In the genomic region with DNA sequence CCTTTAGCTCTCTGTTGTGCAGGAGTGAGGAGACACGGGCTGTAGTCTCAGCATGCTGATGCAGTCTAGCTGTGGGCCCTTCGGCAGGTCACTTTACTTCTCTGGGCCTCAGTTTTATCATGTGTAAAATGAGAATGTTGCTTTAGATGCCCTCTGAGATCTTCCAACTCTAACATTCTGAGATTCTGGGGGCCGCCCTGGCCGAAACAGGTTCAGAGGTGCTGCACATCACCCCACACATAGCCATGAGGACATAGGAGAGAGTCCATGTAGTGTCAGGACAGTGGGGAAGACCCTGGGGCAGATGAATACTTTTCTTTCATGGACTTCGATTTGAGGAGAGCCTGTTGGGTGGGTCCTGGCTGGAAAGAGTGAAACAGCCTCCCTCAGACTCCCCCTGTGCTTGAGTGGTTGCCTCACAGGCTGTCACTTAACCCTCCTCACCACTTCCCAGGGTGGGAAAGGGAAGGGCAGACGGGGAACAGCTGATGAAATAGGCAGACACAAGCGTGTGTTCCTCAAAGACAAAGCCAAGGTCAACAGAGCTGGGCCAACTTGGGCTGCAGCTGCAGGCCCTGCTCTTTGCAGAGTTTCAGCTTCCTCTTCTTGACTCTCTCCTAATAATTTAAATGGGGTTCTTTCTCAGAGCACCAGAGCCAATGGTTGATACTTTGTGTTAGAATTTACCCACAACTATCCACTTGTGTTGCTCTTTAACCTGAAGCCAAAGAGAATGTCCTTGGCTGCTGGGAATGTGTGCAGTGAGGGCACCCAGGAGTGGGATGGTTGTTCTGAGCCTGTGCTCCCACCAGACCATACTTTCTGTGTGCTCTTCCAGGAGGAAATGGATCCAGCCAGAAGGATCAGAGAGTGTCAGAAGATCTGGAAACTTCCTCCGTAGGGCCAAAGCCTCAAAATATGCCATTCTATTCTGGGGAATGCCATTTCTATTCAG, we compare ENCODE assay signal across 1 cellular context.
TF ChIP-seq lines count a peak whose summit lies in the region.

No MANE protein-coding gene starts in this region.

TF ChIP-seq in HepG2, 621 proteins besides CTCF, POLR2A, EP300 and RAD21 (continued from another document and continues in another):
- TF ChIP-seq, protein P1, sequence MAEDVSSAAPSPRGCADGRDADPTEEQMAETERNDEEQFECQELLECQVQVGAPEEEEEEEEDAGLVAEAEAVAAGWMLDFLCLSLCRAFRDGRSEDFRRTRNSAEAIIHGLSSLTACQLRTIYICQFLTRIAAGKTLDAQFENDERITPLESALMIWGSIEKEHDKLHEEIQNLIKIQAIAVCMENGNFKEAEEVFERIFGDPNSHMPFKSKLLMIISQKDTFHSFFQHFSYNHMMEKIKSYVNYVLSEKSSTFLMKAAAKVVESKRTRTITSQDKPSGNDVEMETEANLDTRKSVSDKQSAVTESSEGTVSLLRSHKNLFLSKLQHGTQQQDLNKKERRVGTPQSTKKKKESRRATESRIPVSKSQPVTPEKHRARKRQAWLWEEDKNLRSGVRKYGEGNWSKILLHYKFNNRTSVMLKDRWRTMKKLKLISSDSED (CRISPR knock-in tag; IDR thresholded peaks at IDR 0.05): no peak
- TF ChIP-seq, protein P2, sequence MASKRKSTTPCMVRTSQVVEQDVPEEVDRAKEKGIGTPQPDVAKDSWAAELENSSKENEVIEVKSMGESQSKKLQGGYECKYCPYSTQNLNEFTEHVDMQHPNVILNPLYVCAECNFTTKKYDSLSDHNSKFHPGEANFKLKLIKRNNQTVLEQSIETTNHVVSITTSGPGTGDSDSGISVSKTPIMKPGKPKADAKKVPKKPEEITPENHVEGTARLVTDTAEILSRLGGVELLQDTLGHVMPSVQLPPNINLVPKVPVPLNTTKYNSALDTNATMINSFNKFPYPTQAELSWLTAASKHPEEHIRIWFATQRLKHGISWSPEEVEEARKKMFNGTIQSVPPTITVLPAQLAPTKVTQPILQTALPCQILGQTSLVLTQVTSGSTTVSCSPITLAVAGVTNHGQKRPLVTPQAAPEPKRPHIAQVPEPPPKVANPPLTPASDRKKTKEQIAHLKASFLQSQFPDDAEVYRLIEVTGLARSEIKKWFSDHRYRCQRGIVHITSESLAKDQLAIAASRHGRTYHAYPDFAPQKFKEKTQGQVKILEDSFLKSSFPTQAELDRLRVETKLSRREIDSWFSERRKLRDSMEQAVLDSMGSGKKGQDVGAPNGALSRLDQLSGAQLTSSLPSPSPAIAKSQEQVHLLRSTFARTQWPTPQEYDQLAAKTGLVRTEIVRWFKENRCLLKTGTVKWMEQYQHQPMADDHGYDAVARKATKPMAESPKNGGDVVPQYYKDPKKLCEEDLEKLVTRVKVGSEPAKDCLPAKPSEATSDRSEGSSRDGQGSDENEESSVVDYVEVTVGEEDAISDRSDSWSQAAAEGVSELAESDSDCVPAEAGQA (IDR thresholded peaks at IDR 0.05; ENCODE audit: low read depth): no peak
- TF ChIP-seq, protein P2 (CRISPR knock-in tag; IDR thresholded peaks at IDR 0.05; ENCODE audit: borderline replicate concordance): no peak
- TF ChIP-seq ZNF256 (CRISPR knock-in tag; conservative IDR thresholded peaks at IDR 0.05) (no peak), FOXK1 (CRISPR knock-in tag; IDR thresholded peaks at IDR 0.05; ENCODE audit: borderline replicate concordance, low read depth) (peak; percentile 75; the same call in 1 of the 2 replicates), SALL2 (CRISPR knock-in tag; IDR thresholded peaks at IDR 0.05) (no peak), SRSF4 (IDR thresholded peaks at IDR 0.05; ENCODE audit: low read depth, low read length, poor library complexity, severe bottlenecking) (no peak), ZBTB7B (CRISPR knock-in tag; IDR thresholded peaks at IDR 0.05) (0 out of 2 replicates have a peak, but pooled peaks have one; percentile 17), ZC3H4 (CRISPR knock-in tag; IDR thresholded peaks at IDR 0.05; ENCODE audit: borderline replicate concordance) (no peak), PTBP1 (IDR thresholded peaks at IDR 0.05; ENCODE audit: low read depth, low read length, poor library complexity, severe bottlenecking) (no peak), HNRNPL (IDR thresholded peaks at IDR 0.05; ENCODE audit: low read depth, low read length) (no peak), MYNN (CRISPR knock-in tag; IDR thresholded peaks at IDR 0.05; ENCODE audit: low read depth) (no peak), KDM6A (CRISPR knock-in tag; IDR thresholded peaks at IDR 0.05; ENCODE audit: low read depth) (no peak), ZNF431 (CRISPR knock-in tag; IDR thresholded peaks at IDR 0.05; ENCODE audit: borderline replicate concordance, low read depth) (no peak), ZNF563 (CRISPR knock-in tag; IDR thresholded peaks at IDR 0.05) (no peak), ISL2 (CRISPR knock-in tag; IDR thresholded peaks at IDR 0.05) (no peak), ZNF546 (CRISPR knock-in tag; conservative IDR thresholded peaks at IDR 0.05) (no peak), NR2F2 (IDR thresholded peaks at IDR 0.05; ENCODE audit: borderline replicate concordance, low read depth) (peak; percentile 20; the same call in 1 of the 2 replicates), ZMYM2 (CRISPR knock-in tag; IDR thresholded peaks at IDR 0.05) (no peak), RXRB (CRISPR knock-in tag; IDR thresholded peaks at IDR 0.05; ENCODE audit: borderline replicate concordance) (0 out of 2 replicates have a peak, but pooled peaks have one; percentile 50), ZNF577 (CRISPR knock-in tag; IDR thresholded peaks at IDR 0.05; ENCODE audit: borderline replicate concordance, low read depth) (no peak), ZFP36 (IDR thresholded peaks at IDR 0.05; ENCODE audit: borderline replicate concordance, low read depth, low read length, partially characterized antibody) (no peak), ZNF558 (CRISPR knock-in tag; IDR thresholded peaks at IDR 0.05; ENCODE audit: borderline replicate concordance) (no peak)
- TF ChIP-seq, protein P3, sequence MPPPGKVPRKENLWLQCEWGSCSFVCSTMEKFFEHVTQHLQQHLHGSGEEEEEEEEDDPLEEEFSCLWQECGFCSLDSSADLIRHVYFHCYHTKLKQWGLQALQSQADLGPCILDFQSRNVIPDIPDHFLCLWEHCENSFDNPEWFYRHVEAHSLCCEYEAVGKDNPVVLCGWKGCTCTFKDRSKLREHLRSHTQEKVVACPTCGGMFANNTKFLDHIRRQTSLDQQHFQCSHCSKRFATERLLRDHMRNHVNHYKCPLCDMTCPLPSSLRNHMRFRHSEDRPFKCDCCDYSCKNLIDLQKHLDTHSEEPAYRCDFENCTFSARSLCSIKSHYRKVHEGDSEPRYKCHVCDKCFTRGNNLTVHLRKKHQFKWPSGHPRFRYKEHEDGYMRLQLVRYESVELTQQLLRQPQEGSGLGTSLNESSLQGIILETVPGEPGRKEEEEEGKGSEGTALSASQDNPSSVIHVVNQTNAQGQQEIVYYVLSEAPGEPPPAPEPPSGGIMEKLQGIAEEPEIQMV (CRISPR knock-in tag; IDR thresholded peaks at IDR 0.05; ENCODE audit: low read depth): no peak
- TF ChIP-seq, protein P4, sequence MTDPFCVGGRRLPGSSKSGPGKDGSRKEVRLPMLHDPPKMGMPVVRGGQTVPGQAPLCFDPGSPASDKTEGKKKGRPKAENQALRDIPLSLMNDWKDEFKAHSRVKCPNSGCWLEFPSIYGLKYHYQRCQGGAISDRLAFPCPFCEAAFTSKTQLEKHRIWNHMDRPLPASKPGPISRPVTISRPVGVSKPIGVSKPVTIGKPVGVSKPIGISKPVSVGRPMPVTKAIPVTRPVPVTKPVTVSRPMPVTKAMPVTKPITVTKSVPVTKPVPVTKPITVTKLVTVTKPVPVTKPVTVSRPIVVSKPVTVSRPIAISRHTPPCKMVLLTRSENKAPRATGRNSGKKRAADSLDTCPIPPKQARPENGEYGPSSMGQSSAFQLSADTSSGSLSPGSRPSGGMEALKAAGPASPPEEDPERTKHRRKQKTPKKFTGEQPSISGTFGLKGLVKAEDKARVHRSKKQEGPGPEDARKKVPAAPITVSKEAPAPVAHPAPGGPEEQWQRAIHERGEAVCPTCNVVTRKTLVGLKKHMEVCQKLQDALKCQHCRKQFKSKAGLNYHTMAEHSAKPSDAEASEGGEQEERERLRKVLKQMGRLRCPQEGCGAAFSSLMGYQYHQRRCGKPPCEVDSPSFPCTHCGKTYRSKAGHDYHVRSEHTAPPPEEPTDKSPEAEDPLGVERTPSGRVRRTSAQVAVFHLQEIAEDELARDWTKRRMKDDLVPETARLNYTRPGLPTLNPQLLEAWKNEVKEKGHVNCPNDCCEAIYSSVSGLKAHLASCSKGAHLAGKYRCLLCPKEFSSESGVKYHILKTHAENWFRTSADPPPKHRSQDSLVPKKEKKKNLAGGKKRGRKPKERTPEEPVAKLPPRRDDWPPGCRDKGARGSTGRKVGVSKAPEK (CRISPR knock-in tag; IDR thresholded peaks at IDR 0.05; ENCODE audit: borderline replicate concordance): no peak
- TF ChIP-seq, protein P5, sequence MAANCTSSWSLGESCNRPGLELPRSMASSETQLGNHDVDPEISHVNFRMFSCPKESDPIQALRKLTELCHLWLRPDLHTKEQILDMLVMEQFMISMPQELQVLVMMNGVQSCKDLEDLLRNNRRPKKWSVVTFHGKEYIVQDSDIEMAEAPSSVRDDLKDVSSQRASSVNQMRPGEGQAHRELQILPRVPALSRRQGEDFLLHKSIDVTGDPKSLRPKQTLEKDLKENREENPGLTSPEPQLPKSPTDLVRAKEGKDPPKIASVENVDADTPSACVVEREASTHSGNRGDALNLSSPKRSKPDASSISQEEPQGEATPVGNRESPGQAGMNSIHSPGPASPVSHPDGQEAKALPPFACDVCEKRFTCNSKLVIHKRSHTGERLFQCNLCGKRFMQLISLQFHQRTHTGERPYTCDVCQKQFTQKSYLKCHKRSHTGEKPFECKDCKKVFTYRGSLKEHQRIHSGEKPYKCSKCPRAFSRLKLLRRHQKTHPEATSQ (CRISPR knock-in tag; IDR thresholded peaks at IDR 0.05; ENCODE audit: borderline replicate concordance): no peak
- TF ChIP-seq, protein P6, sequence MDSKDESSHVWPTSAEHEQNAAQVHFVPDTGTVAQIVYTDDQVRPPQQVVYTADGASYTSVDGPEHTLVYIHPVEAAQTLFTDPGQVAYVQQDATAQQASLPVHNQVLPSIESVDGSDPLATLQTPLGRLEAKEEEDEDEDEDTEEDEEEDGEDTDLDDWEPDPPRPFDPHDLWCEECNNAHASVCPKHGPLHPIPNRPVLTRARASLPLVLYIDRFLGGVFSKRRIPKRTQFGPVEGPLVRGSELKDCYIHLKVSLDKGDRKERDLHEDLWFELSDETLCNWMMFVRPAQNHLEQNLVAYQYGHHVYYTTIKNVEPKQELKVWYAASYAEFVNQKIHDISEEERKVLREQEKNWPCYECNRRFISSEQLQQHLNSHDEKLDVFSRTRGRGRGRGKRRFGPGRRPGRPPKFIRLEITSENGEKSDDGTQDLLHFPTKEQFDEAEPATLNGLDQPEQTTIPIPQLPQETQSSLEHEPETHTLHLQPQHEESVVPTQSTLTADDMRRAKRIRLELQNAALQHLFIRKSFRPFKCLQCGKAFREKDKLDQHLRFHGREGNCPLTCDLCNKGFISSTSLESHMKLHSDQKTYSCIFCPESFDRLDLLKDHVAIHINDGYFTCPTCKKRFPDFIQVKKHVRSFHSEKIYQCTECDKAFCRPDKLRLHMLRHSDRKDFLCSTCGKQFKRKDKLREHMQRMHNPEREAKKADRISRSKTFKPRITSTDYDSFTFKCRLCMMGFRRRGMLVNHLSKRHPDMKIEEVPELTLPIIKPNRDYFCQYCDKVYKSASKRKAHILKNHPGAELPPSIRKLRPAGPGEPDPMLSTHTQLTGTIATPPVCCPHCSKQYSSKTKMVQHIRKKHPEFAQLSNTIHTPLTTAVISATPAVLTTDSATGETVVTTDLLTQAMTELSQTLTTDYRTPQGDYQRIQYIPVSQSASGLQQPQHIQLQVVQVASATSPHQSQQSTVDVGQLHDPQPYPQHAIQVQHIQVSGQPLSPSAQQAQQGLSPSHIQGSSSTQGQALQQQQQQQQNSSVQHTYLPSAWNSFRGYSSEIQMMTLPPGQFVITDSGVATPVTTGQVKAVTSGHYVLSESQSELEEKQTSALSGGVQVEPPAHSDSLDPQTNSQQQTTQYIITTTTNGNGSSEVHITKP (CRISPR knock-in tag; IDR thresholded peaks at IDR 0.05; ENCODE audit: low read depth): no peak
- TF ChIP-seq, protein P7, sequence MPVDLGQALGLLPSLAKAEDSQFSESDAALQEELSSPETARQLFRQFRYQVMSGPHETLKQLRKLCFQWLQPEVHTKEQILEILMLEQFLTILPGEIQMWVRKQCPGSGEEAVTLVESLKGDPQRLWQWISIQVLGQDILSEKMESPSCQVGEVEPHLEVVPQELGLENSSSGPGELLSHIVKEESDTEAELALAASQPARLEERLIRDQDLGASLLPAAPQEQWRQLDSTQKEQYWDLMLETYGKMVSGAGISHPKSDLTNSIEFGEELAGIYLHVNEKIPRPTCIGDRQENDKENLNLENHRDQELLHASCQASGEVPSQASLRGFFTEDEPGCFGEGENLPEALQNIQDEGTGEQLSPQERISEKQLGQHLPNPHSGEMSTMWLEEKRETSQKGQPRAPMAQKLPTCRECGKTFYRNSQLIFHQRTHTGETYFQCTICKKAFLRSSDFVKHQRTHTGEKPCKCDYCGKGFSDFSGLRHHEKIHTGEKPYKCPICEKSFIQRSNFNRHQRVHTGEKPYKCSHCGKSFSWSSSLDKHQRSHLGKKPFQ (CRISPR knock-in tag; IDR thresholded peaks at IDR 0.05; ENCODE audit: insufficient replicate concordance): no peak
- TF ChIP-seq, protein P8, sequence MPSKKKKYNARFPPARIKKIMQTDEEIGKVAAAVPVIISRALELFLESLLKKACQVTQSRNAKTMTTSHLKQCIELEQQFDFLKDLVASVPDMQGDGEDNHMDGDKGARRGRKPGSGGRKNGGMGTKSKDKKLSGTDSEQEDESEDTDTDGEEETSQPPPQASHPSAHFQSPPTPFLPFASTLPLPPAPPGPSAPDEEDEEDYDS (CRISPR knock-in tag; IDR thresholded peaks at IDR 0.05): no peak
- TF ChIP-seq, protein P9, sequence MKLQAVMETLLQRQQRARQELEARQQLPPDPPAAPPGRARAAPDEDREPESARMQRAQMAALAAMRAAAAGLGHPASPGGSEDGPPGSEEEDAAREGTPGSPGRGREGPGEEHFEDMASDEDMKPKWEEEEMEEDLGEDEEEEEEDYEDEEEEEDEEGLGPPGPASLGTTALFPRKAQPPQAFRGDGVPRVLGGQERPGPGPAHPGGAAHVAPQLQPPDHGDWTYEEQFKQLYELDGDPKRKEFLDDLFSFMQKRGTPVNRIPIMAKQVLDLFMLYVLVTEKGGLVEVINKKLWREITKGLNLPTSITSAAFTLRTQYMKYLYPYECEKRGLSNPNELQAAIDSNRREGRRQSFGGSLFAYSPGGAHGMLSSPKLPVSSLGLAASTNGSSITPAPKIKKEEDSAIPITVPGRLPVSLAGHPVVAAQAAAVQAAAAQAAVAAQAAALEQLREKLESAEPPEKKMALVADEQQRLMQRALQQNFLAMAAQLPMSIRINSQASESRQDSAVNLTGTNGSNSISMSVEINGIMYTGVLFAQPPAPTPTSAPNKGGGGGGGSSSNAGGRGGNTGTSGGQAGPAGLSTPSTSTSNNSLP (IDR thresholded peaks at IDR 0.05; ENCODE audit: low read depth, low read length): no peak
